In genomic region chr13:29596064-29596418, GRCh38 we compare ENCODE assay signal across 8 cellular contexts. TPM values are rescaled to one million over a fixed set of nuclear protein-coding genes. Genes with fewer than 3 reads are reported as not detected.
DNase-seq lines count a peak whose midpoint lies in the region; ATAC-seq and TF ChIP-seq lines count a peak whose summit lies in the region.

No MANE protein-coding gene starts in this region.

- H3K36me3 ChIP-seq in mammary epithelial cell (ENCODE audit: insufficient read depth, low read length): no peaks in the 10 kb centered on the region
- no peaks in the 10 kb centered on the region for H3K36me3 ChIP-seq in aorta (ENCODE audit: control insufficient read depth in 1 of 2, insufficient read depth in 2 of 2, low read length in 1 of 2)

- in situ Hi-C loops in mammary epithelial cell (cut with MboI; ENCODE audit: low sequenced_read_pairs in 2 of 2): no loop called here

- no peaks in the 10 kb centered on the region for H4K20me1 ChIP-seq in mammary epithelial cell (ENCODE audit: insufficient read depth, low read length)

- H3K27me3 Mint-ChIP-seq in stimulated activated naive CD8-positive, alpha-beta T cell treated with anti-CD3 and anti-CD28 coated beads, Interleukin-15, Interleukin-2, amounts not matched to agents 100 ng/mL and 50 ng/mL, for 24 hours: no peaks in the 10 kb centered on the region

- no peak for TF ChIP-seq CTCF in mammary epithelial cell (conservative IDR thresholded peaks at IDR 0.05 in 1 of 2, IDR thresholded peaks at IDR 0.05 in 1 of 2; ENCODE audit: extremely low read depth in 1 of 2, insufficient read depth in 1 of 2, low read depth in 1 of 2, low read length in 2 of 2)

- peak overlapping the region; percentile 86 for H3K4me3 Mint-ChIP-seq in stimulated activated naive CD8-positive, alpha-beta T cell treated with anti-CD3 and anti-CD28 coated beads, Interleukin-15, Interleukin-2, amounts not matched to agents 100 ng/mL and 50 ng/mL, for 24 hours

- ATAC-seq in stimulated activated naive CD8-positive, alpha-beta T cell treated with anti-CD3 and anti-CD28 coated beads, Interleukin-15, Interleukin-2, amounts not matched to agents 100 U/mL and 50 U/mL, for 24 hours: no peak
- ATAC-seq in aorta (ENCODE audit: low FRiP score): no peak

- H2AFZ ChIP-seq in mammary epithelial cell (ENCODE audit: low read depth, low read length): peak overlapping the region; percentile 70

- no peaks in the 10 kb centered on the region for H3K9me3 ChIP-seq in mammary epithelial cell (replicated peaks; ENCODE audit: insufficient read depth, low read length)
- no peaks in the 10 kb centered on the region for H3K9me3 ChIP-seq in mononuclear cell (ENCODE audit: low read depth, low read length)
- no peaks in the 10 kb centered on the region for H3K9me3 ChIP-seq in aorta (ENCODE audit: control insufficient read depth, low read length)

- no peak overlapping the region for H3K27ac ChIP-seq in mammary epithelial cell (ENCODE audit: insufficient read depth, low read depth, low read length)
- H3K27ac ChIP-seq in aorta (ENCODE audit: low read depth in 1 of 2, low read length in 2 of 2): peak overlapping the region in 1 of 2 donors; percentile 32

- H3K9me3 Mint-ChIP-seq in stimulated activated naive CD8-positive, alpha-beta T cell treated with anti-CD3 and anti-CD28 coated beads, Interleukin-15, Interleukin-2, amounts not matched to agents 100 ng/mL and 50 ng/mL, for 24 hours: no peaks in the 10 kb centered on the region

- 47% methylated on average over 10 of the region's 10 CpGs for WGBS in mammary epithelial cell (ENCODE audit: low coverage, missing lambda C conversion rate)
- 28 to 34% methylated on average over 10 of the region's 10 CpGs for WGBS in aorta, 2 donors

- peaks cover 44% of the 10 kb centered on the region for H3K4me1 Mint-ChIP-seq in stimulated activated naive CD8-positive, alpha-beta T cell treated with anti-CD3 and anti-CD28 coated beads, Interleukin-15, Interleukin-2, amounts not matched to agents 100 ng/mL and 50 ng/mL, for 24 hours (ENCODE audit: low read depth)

- H3K4me3 ChIP-seq in mammary epithelial cell (replicated peaks in 1 of 3; ENCODE audit: insufficient read depth in 1 of 3, low read depth in 2 of 3, low read length in 3 of 3) (peak overlapping the region; percentile 27 to 55 (median 50)), mononuclear cell (ENCODE audit: low read length) (peak overlapping the region; percentile 30), aorta (ENCODE audit: low read length in 2 of 2) (peak overlapping the region; percentile 27 to 96)

- H3K9ac ChIP-seq in mammary epithelial cell (ENCODE audit: insufficient read depth, low read length): no peak overlapping the region

- peak overlapping the region; percentile 92 for H3K4me2 ChIP-seq in mammary epithelial cell (ENCODE audit: insufficient read depth, low read depth, low read length)

- dilution Hi-C loops in mammary epithelial cell (cut with HindIII; ENCODE audit: low sequenced_read_pairs): no loop called here

- peaks cover 43% of the 10 kb centered on the region for H3K79me2 ChIP-seq in mammary epithelial cell (ENCODE audit: insufficient read depth, low read length)

- peak overlapping the region; percentile 84 for H3K27ac Mint-ChIP-seq in stimulated activated naive CD8-positive, alpha-beta T cell treated with anti-CD3 and anti-CD28 coated beads, Interleukin-15, Interleukin-2, amounts not matched to agents 100 ng/mL and 50 ng/mL, for 24 hours

- no peak for DNase-seq in stimulated activated naive CD8-positive, alpha-beta T cell treated with anti-CD3 and anti-CD28 coated beads, Interleukin-15, Interleukin-2, amounts not matched to agents 100 U/mL and 50 U/mL, for 24 hours
- DNase-seq in mammary epithelial cell: no peak
- DNase-seq in aorta: no peak
- no peak for DNase-seq in SIG-M5 (lab: John Stamatoyannopoulos, UW)
- DNase-seq in NCI-H2196 treated with DMSO at 0.1 percent for 48 hours (lab: John Stamatoyannopoulos, UW; ENCODE audit: unreplicated experiment): no peak
- no peak for DNase-seq in NCI-H526 (lab: John Stamatoyannopoulos, UW)

- intact Hi-C loops in mammary epithelial cell (cut with micrococcal nuclease): no loop called here
- intact Hi-C loops in aorta (cut with DNase I): loop anchor here in 1 of 2 donors (5.0 to 10.0 kb wide), 3 partner anchors 74 to 519 kb away; partner anchors contain the start of gene UBL3

- BruUV-seq in mammary epithelial cell (replicated peaks; lab: Mats Ljungman, UMichigan): TSS peak; percentile 18

- H3K27me3 ChIP-seq in mammary epithelial cell (ENCODE audit: insufficient read depth, low read length): no peaks in the 10 kb centered on the region
- no peaks in the 10 kb centered on the region for H3K27me3 ChIP-seq in mononuclear cell (ENCODE audit: insufficient read depth, low read length)
- H3K27me3 ChIP-seq in aorta (ENCODE audit: control insufficient read depth in 1 of 2, insufficient read depth in 2 of 2, low read length in 1 of 2): no peaks in the 10 kb centered on the region

- H3K4me1 ChIP-seq in mammary epithelial cell (ENCODE audit: insufficient read depth, low read length) (peaks cover 19% of the 10 kb centered on the region), mononuclear cell (ENCODE audit: insufficient read depth, low read length) (peaks cover 17% of the 10 kb centered on the region), aorta (ENCODE audit: control insufficient read depth in 1 of 2, insufficient read depth in 2 of 2, low read length in 2 of 2) (no peaks in the 10 kb centered on the region)

- peaks cover 33% of the 10 kb centered on the region for H3K36me3 Mint-ChIP-seq in stimulated activated naive CD8-positive, alpha-beta T cell treated with anti-CD3 and anti-CD28 coated beads, Interleukin-15, Interleukin-2, amounts not matched to agents 100 ng/mL and 50 ng/mL, for 24 hours (ENCODE audit: low read depth)

- CTCF ChIA-PET in mammary epithelial cell (lab: Charles Lee; ENCODE audit: low non-redundant PET): interaction anchor here (0.7 kb wide), 1 partner anchor 359 kb away, joined by 3 read pairs; no protein-coding TSS in a partner anchor

RNA-seq across cellular contexts. Expression of gene SLC7A1, which starts 0.6 kb away (rescaled TPM):
- total RNA-seq in mammary epithelial cell (100 to 1,000 TPM in 1 of 2 donors, 10 to 100 TPM in 1; 82.7 to 176 TPM), mononuclear cell (4.9 TPM), aorta (10 to 100 TPM; 29.3 to 52.1 TPM)
- polyA plus RNA-seq in mammary epithelial cell (30.9 TPM), aorta (1 to 10 TPM; 2.7 to 4.0 TPM)
- polyA minus RNA-seq in mammary epithelial cell: 105 TPM
